Comparison of ENCODE assay signal across 1 cellular context in the genomic region with DNA sequence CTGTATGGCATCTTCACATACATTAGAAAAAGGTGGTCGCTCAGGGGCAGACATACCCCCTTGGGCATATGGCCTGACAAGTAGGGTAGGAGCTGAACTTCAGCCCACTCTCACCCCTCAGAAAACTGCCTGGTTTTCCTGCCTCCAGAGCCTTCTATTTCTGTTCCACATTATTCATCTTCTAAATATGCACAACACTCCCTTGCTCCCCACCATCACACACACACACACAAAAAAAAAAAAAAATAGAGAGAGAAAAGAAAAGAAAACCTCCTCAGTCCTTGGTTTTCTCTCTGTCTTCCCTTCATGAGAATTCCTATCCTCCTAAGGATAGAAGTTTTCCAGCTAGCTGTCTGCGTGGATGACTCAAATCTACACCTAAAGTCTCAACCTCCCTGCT.
TF ChIP-seq lines count a peak whose summit lies in the region.

No MANE protein-coding gene starts in this region.

TF ChIP-seq in IMR-90, 13 proteins besides CTCF, POLR2A, EP300 and RAD21 (continued from another document):
- TF ChIP-seq MAZ (IDR thresholded peaks at IDR 0.05; ENCODE audit: borderline replicate concordance, low read depth, low read length) (no peak), RFX5 (IDR thresholded peaks at IDR 0.05; ENCODE audit: low read depth, low read length) (no peak)
